Comparison of ENCODE assay signal across 18 cellular contexts in the genomic region with DNA sequence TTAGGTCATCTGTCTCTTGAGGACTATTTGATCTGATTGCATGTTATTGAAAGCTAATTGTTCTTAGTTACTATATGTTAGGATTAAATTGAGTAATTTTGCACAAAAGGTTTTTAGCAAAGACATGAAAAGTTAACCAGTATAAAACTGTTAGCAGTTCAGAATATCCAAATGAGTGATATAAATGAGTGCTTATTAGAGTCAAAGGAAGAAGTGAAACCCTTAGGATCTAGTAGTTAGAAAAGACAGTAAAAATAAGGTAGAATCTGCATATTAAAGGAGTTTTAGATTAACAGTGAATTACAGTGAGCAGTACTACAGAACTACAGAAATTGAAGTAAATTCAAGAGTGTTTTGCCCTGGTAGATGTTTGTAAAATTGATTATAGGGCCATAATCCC. TPM values are rescaled to one million over a fixed set of nuclear protein-coding genes. Genes with fewer than 3 reads are reported as not detected.
DNase-seq lines count a peak whose midpoint lies in the region; ATAC-seq and TF ChIP-seq lines count a peak whose summit lies in the region.
"Had no signal": no experiment of that assay in that cellular context is flagged by ENCODE, and none has a peak within 500 bp of the region (broad histone marks: within the 10 kb centered on the region; RNA-seq: fewer than 3 reads in every experiment).

No MANE protein-coding gene starts in this region.

- in situ Hi-C loops in IMR-90 (cut with MboI; ENCODE audit: low sequenced_read_pairs) = no loop called here
- in situ Hi-C loops in GM13976 (cut with MboI; ENCODE audit: low sequenced_read_pairs, unreplicated experiment) = no loop called here

- peak overlapping the region; percentile 63 for H3K27ac Mint-ChIP-seq in activated naive CD8-positive, alpha-beta T cell treated with anti-CD3 and anti-CD28 coated beads, Interleukin-2, amount 50 U/mL, for 24 hours

- peaks cover 50% of the 10 kb centered on the region for H3K36me3 Mint-ChIP-seq in activated T-cell treated with anti-CD3 and anti-CD28 coated beads, Interleukin-2, amount 50 U/mL, for 4 hours (ENCODE audit: insufficient read depth)
- peaks cover 64% of the 10 kb centered on the region for H3K36me3 Mint-ChIP-seq in activated naive CD8-positive, alpha-beta T cell treated with anti-CD3 and anti-CD28 coated beads, Interleukin-2, amount 50 U/mL, for 24 hours (ENCODE audit: low read depth)

- H2BK5ac ChIP-seq in IMR-90 (ENCODE audit: low read depth, low read length, poor library complexity, severe bottlenecking) (peak overlapping the region; percentile 73), trophoblast cell (ENCODE audit: low read depth, low read length, poor library complexity) (no peak overlapping the region), mesendoderm (ENCODE audit: low read length) (no peak overlapping the region)

- no peak overlapping the region for H4K5ac ChIP-seq in IMR-90 (ENCODE audit: low read depth, low read length)
- H4K5ac ChIP-seq in mesendoderm (ENCODE audit: low read length) = no peak overlapping the region

- H2BK15ac ChIP-seq in IMR-90 (ENCODE audit: low read depth, low read length) (no peak overlapping the region), mesendoderm (replicated peaks; ENCODE audit: low read depth) (no peak overlapping the region)

- H3K9me1 ChIP-seq in IMR-90 (ENCODE audit: insufficient read depth, low read length) = peaks cover 8% of the 10 kb centered on the region

- H3K36me3 ChIP-seq in IMR-90 (ENCODE audit: control insufficient read depth, insufficient read depth, low read length) (peaks cover 13% of the 10 kb centered on the region), osteoblast (ENCODE audit: insufficient read depth, low read length) (peaks cover 26% of the 10 kb centered on the region), trophoblast cell (ENCODE audit: control insufficient read depth in 1 of 2, insufficient read depth in 2 of 2, low read length in 2 of 2) (peaks cover 10 to 11% of the 10 kb centered on the region in 2 experiments), mesendoderm (ENCODE audit: control insufficient read depth, insufficient read depth, low read length) (no peaks in the 10 kb centered on the region)

- H2AFZ ChIP-seq in IMR-90 (replicated peaks; ENCODE audit: low read length, poor library complexity) (no peak overlapping the region), osteoblast (ENCODE audit: low read length) (no peak overlapping the region), trophoblast cell (ENCODE audit: insufficient read depth, low read length, poor library complexity) (no peak overlapping the region)

- H3K23ac ChIP-seq in IMR-90 (ENCODE audit: low read depth, low read length) (no peak overlapping the region), trophoblast cell (ENCODE audit: low read length) (no peak overlapping the region), mesendoderm (ENCODE audit: low read length) (no peak overlapping the region)

- no peak for TF ChIP-seq RAD21 in IMR-90 (IDR thresholded peaks at IDR 0.05; ENCODE audit: low read length)

- H4K20me1 ChIP-seq in IMR-90 (ENCODE audit: insufficient read depth, low read length) = peaks cover 92% of the 10 kb centered on the region
- H4K20me1 ChIP-seq in osteoblast (ENCODE audit: insufficient read depth, low read length) = peaks cover 83% of the 10 kb centered on the region

- no peak overlapping the region for H3K4me3 ChIP-seq in IMR-90 (ENCODE audit: insufficient read depth, low read depth, low read length)
- no peak overlapping the region for H3K4me3 ChIP-seq in osteoblast (ENCODE audit: insufficient read depth, low read length)
- H3K4me3 ChIP-seq in trophoblast cell (ENCODE audit: low read depth, low read length) = no peak overlapping the region
- no peak overlapping the region for H3K4me3 ChIP-seq in mesendoderm (ENCODE audit: low read length)
- H3K4me3 ChIP-seq: right atrium auricular region, upper lobe of right lung had no signal

- no peak overlapping the region for H2AK9ac ChIP-seq in IMR-90 (replicated peaks; ENCODE audit: low read depth, low read length, poor library complexity)

- no peak overlapping the region for H3K4ac ChIP-seq in IMR-90 (ENCODE audit: low read depth, low read length)
- no peak overlapping the region for H3K4ac ChIP-seq in trophoblast cell (ENCODE audit: low read depth, low read length)
- no peak overlapping the region for H3K4ac ChIP-seq in mesendoderm (ENCODE audit: low read depth, low read length)

- intact Hi-C loops in IMR-90 (cut with micrococcal nuclease) = no loop called here

- no peak for DNase-seq in activated T-cell treated with anti-CD3 and anti-CD28 coated beads, Interleukin-2, amount 50 U/mL, for 4 hours
- DNase-seq in activated T-cell treated with anti-CD3 and anti-CD28 coated beads, Interleukin-2, amount 50 U/mL, for 1 hour = no peak
- DNase-seq in IMR-90 (no peak), osteoblast (ENCODE audit: insufficient read length, low spot score, missing footprints) (no peak), trophoblast cell (no peak), GM13976 (ENCODE audit: low spot score) (no peak), mesendoderm (no peak)
- DNase-seq in activated naive CD8-positive, alpha-beta T cell treated with anti-CD3 and anti-CD28 coated beads, Interleukin-2, amount 50 U/mL, for 24 hours = no peak
- DNase-seq: ACHN; activated CD8-positive, alpha-beta memory T cell treated with anti-CD3 and anti-CD28 coated beads for 24 hours; activated gamma-delta T cell treated with Interleukin-2 at 50 U/mL for 16 hours; NCI-H1694 treated with DMSO at 0.1 percent for 48 hours; NCI-H226; stimulated activated naive CD8-positive, alpha-beta T cell treated with anti-CD3 and anti-CD28 coated beads, Interleukin-15, Interleukin-2, amounts not matched to agents 100 U/mL and 50 U/mL, for 24 hours; upper lobe of right lung had no signal

- no peak overlapping the region for H4K12ac ChIP-seq in trophoblast cell (ENCODE audit: low read depth, low read length)

- H2BK20ac ChIP-seq in IMR-90 (ENCODE audit: low read depth, low read length) = no peak overlapping the region

- peaks cover 7% of the 10 kb centered on the region for H3K9me3 Mint-ChIP-seq in activated T-cell treated with anti-CD3 and anti-CD28 coated beads, Interleukin-2, amount 50 U/mL, for 4 hours
- peaks cover 13% of the 10 kb centered on the region for H3K9me3 Mint-ChIP-seq in activated naive CD8-positive, alpha-beta T cell treated with anti-CD3 and anti-CD28 coated beads, Interleukin-2, amount 50 U/mL, for 24 hours

- H3K14ac ChIP-seq in IMR-90 (replicated peaks; ENCODE audit: low read depth, low read length) (no peak overlapping the region), trophoblast cell (ENCODE audit: low read length) (no peak overlapping the region)

- POLR2A ChIA-PET in IMR-90 (lab: Charles Lee; ENCODE audit: unreplicated experiment) = no interaction called here

- H4K8ac ChIP-seq in IMR-90 (ENCODE audit: low read depth in 2 of 2, low read length in 2 of 2) (no peak overlapping the region), trophoblast cell (ENCODE audit: low read depth, low read length) (no peak overlapping the region), mesendoderm (ENCODE audit: low read depth, low read length) (no peak overlapping the region)

- TF ChIP-seq CTCF in IMR-90 (conservative IDR thresholded peaks at IDR 0.05; ENCODE audit: low read depth, low read length) (no peak), osteoblast (IDR thresholded peaks at IDR 0.05; ENCODE audit: extremely low read depth, low read depth, low read length) (no peak), GM13976 (IDR thresholded peaks at IDR 0.05; ENCODE audit: borderline replicate concordance, control extremely low read depth, extremely low read depth, insufficient read depth, missing control alignments) (no peak)

- H3K27me3 ChIP-seq in IMR-90 (ENCODE audit: control insufficient read depth, insufficient read depth, low read length) = no peaks in the 10 kb centered on the region
- no peaks in the 10 kb centered on the region for H3K27me3 ChIP-seq in osteoblast (ENCODE audit: insufficient read depth, low read length)
- H3K27me3 ChIP-seq in trophoblast cell (ENCODE audit: insufficient read depth, low read length) = no peaks in the 10 kb centered on the region
- no peaks in the 10 kb centered on the region for H3K27me3 ChIP-seq in mesendoderm (ENCODE audit: insufficient read depth, low read length, poor library complexity)
- H3K27me3 ChIP-seq: neutrophil, right atrium auricular region, upper lobe of right lung had no signal

- H3K18ac ChIP-seq in IMR-90 (ENCODE audit: low read depth, low read length) = no peak overlapping the region
- H3K18ac ChIP-seq in trophoblast cell (ENCODE audit: low read length) = no peak overlapping the region
- H3K18ac ChIP-seq in mesendoderm (ENCODE audit: low read length) = no peak overlapping the region

- no peak for TF ChIP-seq POLR2A in IMR-90 (IDR thresholded peaks at IDR 0.05; ENCODE audit: low read depth, low read length)

- H2BK12ac ChIP-seq in trophoblast cell (ENCODE audit: low read length) = no peak overlapping the region

- dilution Hi-C loops in IMR-90 (cut with HindIII; ENCODE audit: low sequenced_read_pairs, unreplicated experiment) = no loop called here

- H3K4me3 Mint-ChIP-seq in activated T-cell treated with anti-CD3 and anti-CD28 coated beads, Interleukin-2, amount 50 U/mL, for 4 hours = peak overlapping the region; percentile 23
- H3K4me3 Mint-ChIP-seq in activated naive CD8-positive, alpha-beta T cell treated with anti-CD3 and anti-CD28 coated beads, Interleukin-2, amount 50 U/mL, for 24 hours = no peak overlapping the region
- H3K4me3 Mint-ChIP-seq: brain had no signal

- no peak overlapping the region for H2AK5ac ChIP-seq in IMR-90 (ENCODE audit: low read depth, low read length)
- no peak overlapping the region for H2AK5ac ChIP-seq in trophoblast cell (ENCODE audit: low read length)
- H2AK5ac ChIP-seq in mesendoderm (ENCODE audit: low read length) = no peak overlapping the region

- H3K4me1 Mint-ChIP-seq in activated T-cell treated with anti-CD3 and anti-CD28 coated beads, Interleukin-2, amount 50 U/mL, for 4 hours (ENCODE audit: low read depth) = peaks cover 82% of the 10 kb centered on the region
- H3K4me1 Mint-ChIP-seq in activated naive CD8-positive, alpha-beta T cell treated with anti-CD3 and anti-CD28 coated beads, Interleukin-2, amount 50 U/mL, for 24 hours = peaks cover 88% of the 10 kb centered on the region

- no peak for ATAC-seq in activated T-cell treated with anti-CD3 and anti-CD28 coated beads, Interleukin-2, amount 50 U/mL, for 4 hours
- no peak for ATAC-seq in IMR-90 (ENCODE audit: low read depth)
- ATAC-seq in activated naive CD8-positive, alpha-beta T cell treated with anti-CD3 and anti-CD28 coated beads, Interleukin-2, amount 50 U/mL, for 24 hours = no peak

- CTCF ChIA-PET in IMR-90 (lab: Yijun Ruan, JAX) = interaction anchor here (0.6 to 1.2 kb wide), 2 partner anchors 11 to 41 kb away, joined by 3 read pairs; no protein-coding TSS in a partner anchor

- no TSS peak for BruUV-seq in IMR-90 (replicated peaks; lab: Mats Ljungman, UMichigan)

- H3K4me1 ChIP-seq in IMR-90 (ENCODE audit: control insufficient read depth, insufficient read depth, low read length) = peaks cover 15% of the 10 kb centered on the region
- H3K4me1 ChIP-seq in osteoblast (ENCODE audit: insufficient read depth, low read length) = peaks cover 54% of the 10 kb centered on the region
- no peaks in the 10 kb centered on the region for H3K4me1 ChIP-seq in trophoblast cell (ENCODE audit: control insufficient read depth in 1 of 2, insufficient read depth in 2 of 2, low read length in 2 of 2)
- peaks cover 6% of the 10 kb centered on the region for H3K4me1 ChIP-seq in mesendoderm (ENCODE audit: control insufficient read depth, low read depth, low read length)

- H3K56ac ChIP-seq in IMR-90 (ENCODE audit: extremely low read depth, insufficient read depth, low read length) (no peak overlapping the region), mesendoderm (ENCODE audit: low read length) (no peak overlapping the region)

- H3K27me3 Mint-ChIP-seq in activated T-cell treated with anti-CD3 and anti-CD28 coated beads, Interleukin-2, amount 50 U/mL, for 4 hours (ENCODE audit: low read depth) = no peaks in the 10 kb centered on the region
- no peaks in the 10 kb centered on the region for H3K27me3 Mint-ChIP-seq in activated naive CD8-positive, alpha-beta T cell treated with anti-CD3 and anti-CD28 coated beads, Interleukin-2, amount 50 U/mL, for 24 hours
- H3K27me3 Mint-ChIP-seq: brain had no signal

- no peak overlapping the region for H3K9ac ChIP-seq in IMR-90 (ENCODE audit: low read depth, low read length)
- H3K9ac ChIP-seq in trophoblast cell (ENCODE audit: low read length) = no peak overlapping the region
- no peak overlapping the region for H3K9ac ChIP-seq in mesendoderm (ENCODE audit: low read length)

- peaks cover 3 to 41% of the 10 kb centered on the region in 2 experiments; a peak in 3 of 4 replicates for H3K79me1 ChIP-seq in IMR-90 (ENCODE audit: low read depth in 1 of 2, low read length in 2 of 2)
- H3K79me1 ChIP-seq in trophoblast cell (ENCODE audit: low read length) = no peaks in the 10 kb centered on the region
- H3K79me1 ChIP-seq in mesendoderm (ENCODE audit: low read length) = peaks cover 6% of the 10 kb centered on the region

- peaks cover 3% of the 10 kb centered on the region; the same call in 1 of the 2 replicates for H3K9me3 ChIP-seq in IMR-90 (ENCODE audit: control insufficient read depth, insufficient read depth, low read length)
- no peaks in the 10 kb centered on the region for H3K9me3 ChIP-seq in osteoblast (ENCODE audit: low read depth, low read length)
- no peaks in the 10 kb centered on the region for H3K9me3 ChIP-seq in trophoblast cell (ENCODE audit: insufficient read depth, low read depth, low read length)
- H3K9me3 ChIP-seq: neutrophil, upper lobe of right lung had no signal

- H4K91ac ChIP-seq in IMR-90 (ENCODE audit: insufficient read depth, low read depth, low read length) (no peak overlapping the region), trophoblast cell (ENCODE audit: low read depth, low read length) (no peak overlapping the region)

- H2BK120ac ChIP-seq in IMR-90 (ENCODE audit: low read depth, low read length) (no peak overlapping the region), trophoblast cell (ENCODE audit: insufficient read depth, low read length, poor library complexity) (no peak overlapping the region), mesendoderm (ENCODE audit: low read depth, low read length) (no peak overlapping the region)

- H3K27ac ChIP-seq in IMR-90 (ENCODE audit: insufficient read depth, low read length) (no peak overlapping the region), osteoblast (ENCODE audit: low read depth, low read length) (peak overlapping the region; percentile 60), trophoblast cell (ENCODE audit: low read depth, low read length) (no peak overlapping the region), mesendoderm (ENCODE audit: low read depth, low read length) (no peak overlapping the region)
- H3K27ac ChIP-seq: right atrium auricular region, upper lobe of right lung had no signal

- H3K79me2 ChIP-seq in osteoblast (ENCODE audit: insufficient read depth, low read length) (peaks cover 100% of the 10 kb centered on the region), trophoblast cell (ENCODE audit: control insufficient read depth, insufficient read depth, low read length, poor library complexity) (peaks cover 16% of the 10 kb centered on the region), mesendoderm (ENCODE audit: control insufficient read depth, insufficient read depth, low read length) (peaks cover 67% of the 10 kb centered on the region)

- no peak overlapping the region for H3K4me2 ChIP-seq in IMR-90 (ENCODE audit: low read depth, low read length)
- H3K4me2 ChIP-seq in osteoblast (ENCODE audit: insufficient read depth, low read length) = no peak overlapping the region
- H3K4me2 ChIP-seq in trophoblast cell (ENCODE audit: low read length) = no peak overlapping the region
- no peak overlapping the region for H3K4me2 ChIP-seq in mesendoderm (ENCODE audit: low read length)

RNA-seq across cellular contexts. Expression of a gene that starts 12.4 kb away (rescaled TPM):
- 100 to 1,000 TPM; 172 to 213 (median 188) TPM for total RNA-seq in activated T-cell treated with anti-CD3 and anti-CD28 coated beads, Interleukin-2, amount 50 U/mL, for 4 hours
- 200 and 262 TPM in 2 replicates for total RNA-seq in IMR-90 (2012; rRNA removed)
- 114 and 159 TPM in 2 replicates for polyA plus RNA-seq in IMR-90 (2012; rRNA removed)
- 56.5 and 87.8 TPM in 2 replicates for polyA plus RNA-seq in IMR-90 (2012; cell fraction: cytosol; rRNA removed)
- 16.7 and 90.0 TPM in 2 replicates for polyA plus RNA-seq in IMR-90 (2012; cell fraction: nucleus; rRNA removed; ENCODE audit: low replicate concordance)
- total RNA-seq in osteoblast = 231 and 243 TPM in 2 replicates
- polyA plus RNA-seq in trophoblast cell (2013) = 524 and 542 TPM in 2 replicates
- 121 TPM for polyA plus RNA-seq in mesendoderm (2013, experiment 1 of 2)
- 122 TPM for polyA plus RNA-seq in mesendoderm (2013, experiment 2 of 2)
